9 cellular contexts compared by ENCODE assay signal in genomic region chr20:53080969-53081871, GRCh38.
DNase-seq lines count a peak whose midpoint lies in the region; ATAC-seq, FAIRE-seq and TF ChIP-seq lines count a peak whose summit lies in the region.
"Had no signal": no experiment of that assay in that cellular context is flagged by ENCODE, and none has a peak within 500 bp of the region (broad histone marks: within the 10 kb centered on the region; RNA-seq: fewer than 3 reads in every experiment).

No MANE protein-coding gene starts in this region.

- peak overlapping the region; percentile 7 for H3K4me3 Mint-ChIP-seq in T-helper 17 cell

- DNase-seq in HTR-8/SVneo (ENCODE audit: insufficient read length, low spot score) = no peak
- no peak for DNase-seq in T-helper 17 cell
- peak; percentile 43 for DNase-seq in stimulated activated CD4-positive, alpha-beta T cell treated with anti-CD3 and anti-CD28 coated beads, Interleukin-1b, Interleukin-23, amount 100 ng/mL, for 48 hours
- no peak for DNase-seq in GM12891 (ENCODE audit: insufficient read length, low spot score)
- DNase-seq: cerebellar nuclear complex had no signal

- peak overlapping the region; percentile 27 to 37 for H3K27ac ChIP-seq in esophagus (ENCODE audit: low read depth in 2 of 2, low read length in 1 of 2)

- H3K4me1 ChIP-seq in esophagus (ENCODE audit: control insufficient read depth in 2 of 2, insufficient read depth in 2 of 2, low read length in 1 of 2) = no peaks in the 10 kb centered on the region

- peak; percentile 42 for ATAC-seq in T-helper 17 cell
- ATAC-seq in HG03521 (IDR thresholded peaks at IDR 0.05; ENCODE audit: unreplicated experiment) = no peak
- ATAC-seq in GM19455 (IDR thresholded peaks at IDR 0.05; ENCODE audit: unreplicated experiment) = no peak
- ATAC-seq in HG02610 (IDR thresholded peaks at IDR 0.05; ENCODE audit: unreplicated experiment) = no peak

- H3K36me3 ChIP-seq in esophagus (ENCODE audit: control insufficient read depth in 2 of 2, insufficient read depth in 2 of 2, low read length in 1 of 2) = no peaks in the 10 kb centered on the region

- no peaks in the 10 kb centered on the region for H3K27me3 ChIP-seq in esophagus (ENCODE audit: control insufficient read depth in 1 of 2, insufficient read depth in 2 of 2, low read length in 2 of 2)

- 55 to 57% methylated on average over 10 of the region's 10 CpGs for WGBS in esophagus, 2 donors

- H3K4me1 Mint-ChIP-seq in T-helper 17 cell = peaks cover 9% of the 10 kb centered on the region

- H3K27me3 Mint-ChIP-seq in T-helper 17 cell = no peaks in the 10 kb centered on the region

- no peak for TF ChIP-seq POLR2A in GM12891 (IDR thresholded peaks at IDR 0.05; ENCODE audit: low read depth, low read length)

- no peak overlapping the region for H3K4me3 ChIP-seq in esophagus (ENCODE audit: low read depth in 1 of 2, low read length in 2 of 2)

- FAIRE-seq in HTR-8/SVneo (lab: Jason Lieb, UNC) (peak; percentile 89), GM12891 (lab: Jason Lieb, UNC) (no peak)

- no peaks in the 10 kb centered on the region for H3K36me3 Mint-ChIP-seq in T-helper 17 cell (ENCODE audit: low read depth)

- H3K9me3 ChIP-seq in T-helper 17 cell (ENCODE audit: control insufficient read depth, low read length, poor library complexity, severe bottlenecking) (no peaks in the 10 kb centered on the region), esophagus (ENCODE audit: control insufficient read depth in 2 of 2, insufficient read depth in 1 of 2, low read depth in 1 of 2, low read length in 1 of 2) (no peaks in the 10 kb centered on the region)

- peak overlapping the region; percentile 74 for H3K27ac Mint-ChIP-seq in T-helper 17 cell

TF ChIP-seq in GM12891, 5 proteins besides CTCF, POLR2A, EP300 and RAD21:
- TF ChIP-seq TAF1 (IDR thresholded peaks at IDR 0.05; ENCODE audit: low read depth, low read length) (no peak), SPI1 (IDR thresholded peaks at IDR 0.05; ENCODE audit: low read depth, low read length) (no peak), POLR2AphosphoS5 (IDR thresholded peaks at IDR 0.05; ENCODE audit: low read depth, low read length) (no peak), POU2F2 (IDR thresholded peaks at IDR 0.05; ENCODE audit: low read depth, low read length) (no peak), PAX5 (IDR thresholded peaks at IDR 0.05; ENCODE audit: insufficient read depth, low read length, severe bottlenecking) (no peak)
